Comparison of ENCODE assay signal across 26 cellular contexts in genomic region chr6:100117680-100118079, GRCh38.
"Had no signal": no experiment of that assay in that cellular context is flagged by ENCODE, and none has a peak within 500 bp of the region (broad histone marks: within the 10 kb centered on the region; RNA-seq: fewer than 3 reads in every experiment).

No MANE protein-coding gene starts in this region.

- H3K4me1 Mint-ChIP-seq: naive thymus-derived CD4-positive, alpha-beta T cell had no signal

- H3K27me3 ChIP-seq: esophagus muscularis mucosa, gastroesophageal sphincter, hepatocyte, left lung, neural progenitor cell, right lobe of liver, testis had no signal

- H3K27ac ChIP-seq: dorsolateral prefrontal cortex, esophagus muscularis mucosa, foreskin keratinocyte, gastroesophageal sphincter, heart left ventricle, hepatocyte, left lung, neural progenitor cell, parathyroid adenoma, right lobe of liver, stomach, testis, tibial artery had no signal

- H3K4me3 Mint-ChIP-seq: naive thymus-derived CD4-positive, alpha-beta T cell; nephron; neural progenitor cell; type B pancreatic cell had no signal

- H3K9me3 Mint-ChIP-seq: naive thymus-derived CD4-positive, alpha-beta T cell; nephron; neural progenitor cell; type B pancreatic cell had no signal

- H2AFZ ChIP-seq: hepatocyte, neural progenitor cell, parathyroid adenoma had no signal

- H3K9me3 ChIP-seq: esophagus muscularis mucosa, gastroesophageal sphincter, heart left ventricle, left lung, right lobe of liver, stomach, testis, tibial artery had no signal

- ATAC-seq: foreskin keratinocyte; gastroesophageal sphincter; heart left ventricle; left cardiac atrium; left lung; naive thymus-derived CD4-positive, alpha-beta T cell; right lobe of liver had no signal

- H3K27ac Mint-ChIP-seq: naive thymus-derived CD4-positive, alpha-beta T cell; nephron; neural progenitor cell; progenitor cell of endocrine pancreas; type B pancreatic cell had no signal

- H3K79me2 ChIP-seq: hepatocyte, parathyroid adenoma had no signal

- H3K36me3 ChIP-seq: esophagus muscularis mucosa, gastroesophageal sphincter, heart left ventricle, left lung, neural progenitor cell, right lobe of liver, stomach, tibial artery had no signal

- H3K9ac ChIP-seq: neural progenitor cell, parathyroid adenoma had no signal

- H3K4me2 ChIP-seq: hepatocyte, neural progenitor cell had no signal

- H3K4me3 ChIP-seq: dorsolateral prefrontal cortex, esophagus muscularis mucosa, gastroesophageal sphincter, heart left ventricle, hepatocyte, left lung, neural progenitor cell, right lobe of liver, stomach, testis, tibial artery had no signal

- H3K4me1 ChIP-seq: esophagus muscularis mucosa, foreskin keratinocyte, gastroesophageal sphincter, heart left ventricle, left lung, neural progenitor cell, parathyroid adenoma, stomach, testis, tibial artery had no signal

- H3K36me3 Mint-ChIP-seq: naive thymus-derived CD4-positive, alpha-beta T cell; neural progenitor cell; type B pancreatic cell had no signal

- DNase-seq: dorsolateral prefrontal cortex; effector CD4-positive, alpha-beta T cell; foreskin keratinocyte; heart left ventricle; left cardiac atrium; left lung; mesendoderm; midbrain; naive thymus-derived CD4-positive, alpha-beta T cell; right lobe of liver; small intestine; stimulated activated CD4-positive, alpha-beta T cell treated with anti-CD3 and anti-CD28 coated beads, Interleukin-15, amount 100 ng/mL, for 24 hours; stimulated activated CD4-positive, alpha-beta T cell treated with anti-CD3 and anti-CD28 coated beads, Interleukin-2, amount 100 ng/mL, for 48 hours; stimulated activated naive CD4-positive, alpha-beta T cell; stomach; substantia nigra; testis; tibial artery had no signal
